Comparison of ENCODE assay signal across 37 cellular contexts in the genomic region with DNA sequence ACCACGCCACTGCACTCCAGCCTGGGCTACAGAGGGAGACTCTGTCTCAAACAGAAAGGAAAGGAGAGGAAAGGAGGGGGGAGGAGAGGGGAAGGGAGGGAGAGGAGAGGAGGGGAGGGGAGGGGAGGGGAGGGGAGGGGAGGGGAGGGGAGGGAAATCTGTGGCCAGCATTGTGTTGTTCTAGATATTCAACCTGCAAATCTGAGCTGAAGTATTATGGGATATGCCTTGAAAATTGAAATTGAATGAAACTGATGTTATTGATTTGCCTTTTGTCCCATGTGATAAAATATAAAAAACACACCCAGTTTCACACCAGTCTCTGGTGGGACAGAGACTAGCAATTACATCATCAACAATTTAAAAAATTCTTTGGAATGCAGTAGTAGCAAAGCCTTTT. TPM values are rescaled to one million over a fixed set of nuclear protein-coding genes. Genes with fewer than 3 reads are reported as not detected.
"Had no signal": no experiment of that assay in that cellular context is flagged by ENCODE, and none has a peak within 500 bp of the region (broad histone marks: within the 10 kb centered on the region; RNA-seq: fewer than 3 reads in every experiment).

No MANE protein-coding gene starts in this region.

- H3K36me3 ChIP-seq: adrenal gland, brain microvascular endothelial cell, breast epithelium, WERI-Rb-1 had no signal

- H3K27me3 ChIP-seq: adrenal gland, body of pancreas, brain microvascular endothelial cell, breast epithelium had no signal

- H3K4me3 ChIP-seq: adrenal gland, body of pancreas, breast epithelium had no signal

- DNase-seq: activated CD4-positive, alpha-beta memory T cell treated with anti-CD3 and anti-CD28 coated beads, Interleukin-2, amount 10 ng/mL, durations not matched to agents 7 days and 5 days; activated CD4-positive, alpha-beta T cell treated with anti-CD3 and anti-CD28 coated beads for 1 hour; activated CD4-positive, alpha-beta T cell treated with anti-CD3 and anti-CD28 coated beads for 36 hours; activated CD4-positive, alpha-beta T cell treated with anti-CD3 and anti-CD28 coated beads for 48 hours; activated CD4-positive, alpha-beta T cell treated with anti-CD3 and anti-CD28 coated beads, Interleukin-2, amount 10 ng/mL, durations not matched to agents 7 days and 5 days; activated CD4-positive, alpha-beta T cell treated with anti-CD3 and anti-CD28 coated beads, Interleukin-2, amount 50 U/mL, for 48 hours; activated CD4-positive, CD25-positive, alpha-beta regulatory T cell; activated CD8-positive, alpha-beta memory T cell treated with anti-CD3 and anti-CD28 coated beads for 24 hours; activated CD8-positive, alpha-beta memory T cell treated with anti-CD3 and anti-CD28 coated beads, Interleukin-2, amount 10 ng/mL, durations not matched to agents 7 days and 5 days; activated CD8-positive, alpha-beta memory T cell treated with anti-CD3 and anti-CD28 coated beads, Interleukin-2, amount 50 U/mL, for 48 hours; activated CD8-positive, alpha-beta T cell treated with anti-CD3 and anti-CD28 coated beads, Interleukin-2, amount 10 ng/mL, durations not matched to agents 7 days and 5 days; activated effector memory CD4-positive, alpha-beta T cell treated with anti-CD3 and anti-CD28 coated beads, Interleukin-2, amount 50 U/mL, for 16 hours; activated gamma-delta T cell treated with Interleukin-2 at 50 U/mL for 16 hours; activated naive CD4-positive, alpha-beta T cell; activated naive CD4-positive, alpha-beta T cell treated with anti-CD3 and anti-CD28 coated beads for 36 hours; activated naive CD4-positive, alpha-beta T cell treated with anti-CD3 and anti-CD28 coated beads, Interleukin-2, amount 50 U/mL, for 16 hours; activated naive CD8-positive, alpha-beta T cell treated with anti-CD3 and anti-CD28 coated beads for 36 hours; activated T-cell treated with anti-CD3 and anti-CD28 coated beads, Interleukin-2, amount 50 U/mL, for 24 hours; activated T-cell treated with anti-CD3 and anti-CD28 coated beads, Interleukin-2, amount 50 U/mL, for 48 hours; adrenal gland; amniotic stem cell; aorta; body of pancreas; brain microvascular endothelial cell; central memory CD4-positive, alpha-beta T cell; T-helper 1 cell; T-helper 2 cell; T-helper 9 cell; WERI-Rb-1 had no signal

- H3K27ac ChIP-seq: adrenal gland, body of pancreas, brain microvascular endothelial cell, breast epithelium, WERI-Rb-1 had no signal

- H3K9me3 ChIP-seq: adrenal gland, body of pancreas had no signal

- FAIRE-seq: astrocyte had no signal

- ATAC-seq: activated CD4-positive, alpha-beta T cell treated with anti-CD3 and anti-CD28 coated beads for 36 hours; activated CD4-positive, CD25-positive, alpha-beta regulatory T cell treated with anti-CD3 and anti-CD28 coated beads, Interleukin-2, amount 50 U/mL, for 24 hours; activated CD8-positive, alpha-beta memory T cell treated with anti-CD3 and anti-CD28 coated beads, Interleukin-2, amount 10 ng/mL, durations not matched to agents 7 days and 5 days; activated CD8-positive, alpha-beta T cell treated with anti-CD3 and anti-CD28 coated beads, Interleukin-2, amount 10 ng/mL, durations not matched to agents 7 days and 5 days; activated naive CD4-positive, alpha-beta T cell treated with anti-CD3 and anti-CD28 coated beads, Interleukin-2, amount 50 U/mL, for 72 hours; body of pancreas; WTC11 had no signal

- H3K4me1 ChIP-seq: adrenal gland, body of pancreas, breast epithelium had no signal

RNA-seq across cellular contexts. Expression of gene SMIM31, which starts 1.5 kb away (rescaled TPM):
- total RNA-seq: activated CD4-positive, alpha-beta memory T cell treated with anti-CD3 and anti-CD28 coated beads, Interleukin-2, amount 10 ng/mL, durations not matched to agents 7 days and 5 days; activated CD4-positive, alpha-beta T cell treated with anti-CD3 and anti-CD28 coated beads for 36 hours; activated CD4-positive, alpha-beta T cell treated with anti-CD3 and anti-CD28 coated beads, Interleukin-2, amount 10 ng/mL, durations not matched to agents 7 days and 5 days; activated CD8-positive, alpha-beta memory T cell treated with anti-CD3 and anti-CD28 coated beads, Interleukin-2, amount 10 ng/mL, durations not matched to agents 7 days and 5 days; activated CD8-positive, alpha-beta T cell treated with anti-CD3 and anti-CD28 coated beads, Interleukin-2, amount 10 ng/mL, durations not matched to agents 7 days and 5 days; activated naive CD4-positive, alpha-beta T cell treated with anti-CD3 and anti-CD28 coated beads for 36 hours; activated naive CD4-positive, alpha-beta T cell treated with anti-CD3 and anti-CD28 coated beads, Interleukin-2, amount 50 U/mL, for 72 hours; activated naive CD8-positive, alpha-beta T cell treated with anti-CD3 and anti-CD28 coated beads for 36 hours; activated T-helper 2 cell treated with anti-CD3 and anti-CD28 coated beads, Interferon-gamma antibody, Interleukin-2, Interleukin-4, amounts not matched to agents 10 μg/mL and 5 μg/mL and 100 μg/mL, durations not matched to agents 14 hours and 24 hours and 36 hours; adrenal gland; aorta; astrocyte; cardiac septum; cerebellum; WTC11 had no signal
- polyA plus RNA-seq: adrenal gland had no signal
